ENCODE assay signal across 8 cellular contexts in genomic region chr5:143405063-143405746, GRCh38.
DNase-seq lines count a peak whose midpoint lies in the region; ATAC-seq lines count a peak whose summit lies in the region.

No MANE protein-coding gene starts in this region.

- H3K27me3 ChIP-seq in layer of hippocampus (ENCODE audit: control insufficient read depth, insufficient read depth, low read length), result no peaks in the 10 kb centered on the region

- H3K27ac ChIP-seq in layer of hippocampus (ENCODE audit: low read depth, low read length), result peak overlapping the region; percentile 98

- peak; percentile 76 for DNase-seq in SIG-M5 treated with dmso at 0.1 percent for 504 hours (lab: John Stamatoyannopoulos, UW; ENCODE audit: unreplicated experiment)
- no peak for DNase-seq in SIG-M5 (lab: John Stamatoyannopoulos, UW)
- DNase-seq in NCI-H2227 treated with DMSO at 0.1 percent for 48 hours (lab: John Stamatoyannopoulos, UW), result peak; percentile 79
- DNase-seq in activated CD4-positive, alpha-beta T cell treated with anti-CD3 and anti-CD28 coated beads for 1 hour, result peak; percentile 81
- peak; percentile 34 to 60 for DNase-seq in cerebellar nuclear complex (lab: John Stamatoyannopoulos, UW)
- DNase-seq in stimulated activated CD4-positive, alpha-beta T cell treated with anti-CD3 and anti-CD28 coated beads, Interleukin-1b, Interleukin-23, amount 100 ng/mL, for 24 hours (ENCODE audit: low read depth in 4 of 4, low spot score in 1 of 4), result peak; percentile 72 to 77 (median 76)

- peak; percentile 27 for ATAC-seq in HG03060 (IDR thresholded peaks at IDR 0.05; ENCODE audit: low read depth, unreplicated experiment)
